ENCODE assay signal across 15 cellular contexts in the genomic region with DNA sequence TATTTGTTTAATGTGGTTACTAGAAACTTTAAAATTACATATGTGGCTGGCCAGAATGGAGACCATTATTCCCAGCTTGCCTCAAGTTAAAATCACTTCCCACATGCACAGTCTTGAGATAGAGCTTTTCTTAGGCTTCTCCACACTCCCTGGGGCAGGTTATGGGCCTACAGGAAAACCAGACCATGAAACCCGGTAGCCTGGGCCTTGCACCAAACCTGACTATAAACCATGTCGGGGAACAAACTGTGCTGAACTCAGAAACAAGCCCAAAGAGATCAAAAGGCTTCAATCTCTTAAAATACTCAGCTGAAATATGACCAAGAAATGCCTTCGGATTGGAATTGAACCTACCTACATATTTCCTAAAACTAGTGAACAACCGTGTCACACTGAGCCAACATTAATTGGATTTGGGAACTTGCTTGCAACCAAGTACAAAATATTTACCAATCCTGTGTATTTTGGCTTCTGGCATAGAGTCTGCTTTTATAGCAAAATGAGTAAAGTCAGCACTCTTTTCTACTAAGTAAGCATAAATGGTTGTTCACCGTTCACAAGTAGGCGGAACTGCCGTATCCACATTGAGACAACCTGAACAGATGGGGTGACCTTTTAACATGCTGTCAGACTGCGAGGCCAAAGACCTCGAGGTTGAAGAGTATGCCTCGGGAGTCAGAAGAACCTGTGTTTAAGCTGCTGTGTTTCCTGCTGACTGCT.
DNase-seq lines count a peak whose midpoint lies in the region; ATAC-seq and TF ChIP-seq lines count a peak whose summit lies in the region.
"Had no signal": no experiment of that assay in that cellular context is flagged by ENCODE, and none has a peak within 500 bp of the region (broad histone marks: within the 10 kb centered on the region; RNA-seq: fewer than 3 reads in every experiment).

No MANE protein-coding gene starts in this region.

- H3K4me1 ChIP-seq in IMR-90 (ENCODE audit: control insufficient read depth, insufficient read depth, low read length) (peaks cover 11% of the 10 kb centered on the region), liver (ENCODE audit: control insufficient read depth in 4 of 4, insufficient read depth in 4 of 4, low read length in 3 of 4) (peaks cover 0 to 24% (median 14%) of the 10 kb centered on the region in 4 donors), testis (peaks cover 6% of the 10 kb centered on the region), OCI-LY7 (ENCODE audit: insufficient read depth, low read length, poor library complexity, severe bottlenecking) (no peaks in the 10 kb centered on the region), tibial nerve (peaks cover 0 to 53% (median 22%) of the 10 kb centered on the region in 4 donors)

- WGBS in IMR-90 (ENCODE audit: extremely low coverage in 2 of 2, insufficient read length in 1 of 2), 2 experiments, result 100% methylated on average over 1 of the region's 10 CpGs; no CpG with 5 or more reads in 1 of the 2 experiments
- WGBS in liver, result 33% methylated on average over 10 of the region's 10 CpGs
- 60 to 67% methylated on average over 10 of the region's 10 CpGs for WGBS in testis, 2 donors
- 38 to 46% methylated on average over 10 of the region's 10 CpGs for WGBS in tibial nerve, 2 donors

- H4K20me1 ChIP-seq in IMR-90 (ENCODE audit: insufficient read depth, low read length) (no peaks in the 10 kb centered on the region; the same call in 1 of the 2 replicates), OCI-LY7 (ENCODE audit: insufficient read depth, low read length) (no peaks in the 10 kb centered on the region)

- DNase-seq in IMR-90 (no peak), testis (peak; percentile 61), OCI-LY7 (ENCODE audit: low spot score) (no peak), tibial nerve (ENCODE audit: low spot score in 2 of 2) (no peak), mesenteric fat pad (ENCODE audit: low spot score) (no peak), GM13977 (ENCODE audit: low spot score) (no peak)
- DNase-seq: CD4-positive, alpha-beta T cell; H7; MV-4-11; NCI-H1417; NCI-H187 treated with DMSO at 0.1 percent for 48 hours; NCI-H526 treated with DMSO at 0.1 percent for 48 hours; PC-9 had no signal

- TF ChIP-seq RAD21 in IMR-90 (IDR thresholded peaks at IDR 0.05; ENCODE audit: low read length) (no peak), liver (IDR thresholded peaks at IDR 0.05) (peak; percentile 45 to 65)

- no peak overlapping the region for H2AK9ac ChIP-seq in IMR-90 (replicated peaks; ENCODE audit: low read depth, low read length, poor library complexity)

- H3K18ac ChIP-seq in IMR-90 (ENCODE audit: low read depth, low read length), result no peak overlapping the region

- POLR2A ChIA-PET in IMR-90 (lab: Charles Lee; ENCODE audit: unreplicated experiment) (no interaction called here), OCI-LY7 (lab: Charles Lee) (interaction anchor here (0.6 to 1.9 kb wide), 4 partner anchors 9 to 112 kb away, joined by 3 to 4 read pairs (median 4); no protein-coding TSS in a partner anchor)

- no peak overlapping the region for H2BK15ac ChIP-seq in IMR-90 (ENCODE audit: low read depth, low read length)

- H3K9me1 ChIP-seq in IMR-90 (ENCODE audit: insufficient read depth, low read length), result peaks cover 3% of the 10 kb centered on the region; the same call in 1 of the 2 replicates

- H2AFZ ChIP-seq in IMR-90 (replicated peaks; ENCODE audit: low read length, poor library complexity), result no peak overlapping the region
- H2AFZ ChIP-seq in OCI-LY7 (ENCODE audit: low read length), result no peak overlapping the region
- H2AFZ ChIP-seq: PC-9 had no signal

- no peaks in the 10 kb centered on the region for H3K9me2 ChIP-seq in OCI-LY7 (ENCODE audit: insufficient read depth, low read length)

- H3K79me2 ChIP-seq in OCI-LY7 (ENCODE audit: insufficient read depth, low read depth, low read length), result no peaks in the 10 kb centered on the region

- peak in 1 of 2 donors; percentile 43 for TF ChIP-seq EP300 in tibial nerve (IDR thresholded peaks at IDR 0.05)

- H4K91ac ChIP-seq in IMR-90 (ENCODE audit: insufficient read depth, low read depth, low read length), result no peak overlapping the region

- H3K4ac ChIP-seq in IMR-90 (ENCODE audit: low read depth, low read length), result no peak overlapping the region

- H2AK5ac ChIP-seq in IMR-90 (ENCODE audit: low read depth, low read length), result 0 out of 2 replicates have a peak overlapping the region, but pooled peaks have one; percentile 33

- H3K36me3 ChIP-seq in IMR-90 (ENCODE audit: control insufficient read depth, insufficient read depth, low read length), result no peaks in the 10 kb centered on the region
- H3K36me3 ChIP-seq in liver (ENCODE audit: control insufficient read depth in 4 of 4, insufficient read depth in 3 of 4, low read depth in 1 of 4, low read length in 3 of 4), result no peaks in the 10 kb centered on the region
- H3K36me3 ChIP-seq in testis (ENCODE audit: low read depth, missing control alignments), result no peaks in the 10 kb centered on the region
- H3K36me3 ChIP-seq in OCI-LY7 (ENCODE audit: insufficient read depth, low read length), result no peaks in the 10 kb centered on the region
- no peaks in the 10 kb centered on the region for H3K36me3 ChIP-seq in tibial nerve

- intact Hi-C loops in IMR-90 (cut with micrococcal nuclease), result loop anchor here (10.0 kb wide), 1 partner anchor 435 kb away; no protein-coding TSS in a partner anchor
- intact Hi-C loops in testis (cut with DNase I; ENCODE audit: low total_unique reads), result no loop called here
- intact Hi-C loops in OCI-LY7 (cut with micrococcal nuclease; ENCODE audit: unreplicated experiment), result no loop called here

- H2BK5ac ChIP-seq in IMR-90 (ENCODE audit: low read depth, low read length, poor library complexity, severe bottlenecking), result no peak overlapping the region

- no peak overlapping the region for H2BK20ac ChIP-seq in IMR-90 (ENCODE audit: low read depth, low read length)

- in situ Hi-C loops in IMR-90 (cut with MboI; ENCODE audit: low sequenced_read_pairs) (no loop called here), GM13977 (cut with MboI; ENCODE audit: low pct_unique_long_range_greater_than_20kb, low sequenced_read_pairs, unreplicated experiment) (no loop called here)

- H2BK120ac ChIP-seq in IMR-90 (ENCODE audit: low read depth, low read length), result no peak overlapping the region

- H3K4me3 ChIP-seq in IMR-90 (ENCODE audit: insufficient read depth, low read depth, low read length) (no peak overlapping the region), liver (ENCODE audit: low read depth in 1 of 3, low read length in 3 of 3) (no peak overlapping the region), testis (no peak overlapping the region), OCI-LY7 (ENCODE audit: low read depth, low read length, poor library complexity, severe bottlenecking) (no peak overlapping the region), tibial nerve (no peak overlapping the region)
- H3K4me3 ChIP-seq: PC-9 had no signal

- H3K27me3 ChIP-seq in IMR-90 (ENCODE audit: control insufficient read depth, insufficient read depth, low read length) (no peaks in the 10 kb centered on the region), liver (ENCODE audit: control insufficient read depth in 4 of 4, insufficient read depth in 4 of 4, low read length in 3 of 4) (no peaks in the 10 kb centered on the region), testis (no peaks in the 10 kb centered on the region), tibial nerve (no peaks in the 10 kb centered on the region)

- dilution Hi-C loops in IMR-90 (cut with HindIII; ENCODE audit: low sequenced_read_pairs, unreplicated experiment), result no loop called here

- no peak for ATAC-seq in IMR-90 (ENCODE audit: low read depth)

- no peak overlapping the region for H3K9ac ChIP-seq in IMR-90 (ENCODE audit: low read depth, low read length)
- no peak overlapping the region for H3K9ac ChIP-seq in liver (ENCODE audit: low read depth in 1 of 2, low read length in 2 of 2)

- H3K4me2 ChIP-seq in IMR-90 (ENCODE audit: low read depth, low read length) (no peak overlapping the region), OCI-LY7 (ENCODE audit: low read length) (no peak overlapping the region)
- H3K4me2 ChIP-seq: PC-9 had no signal

- no TSS peak for BruUV-seq in IMR-90 (replicated peaks; lab: Mats Ljungman, UMichigan)
- BruUV-seq in OCI-LY7 (replicated peaks; lab: Mats Ljungman, UMichigan), result no TSS peak

- H4K8ac ChIP-seq in IMR-90 (ENCODE audit: low read depth in 2 of 2, low read length in 2 of 2), result no peak overlapping the region

- H3K56ac ChIP-seq in IMR-90 (ENCODE audit: extremely low read depth, insufficient read depth, low read length), result no peak overlapping the region

- H4K5ac ChIP-seq in IMR-90 (ENCODE audit: low read depth, low read length), result no peak overlapping the region

- H3K79me1 ChIP-seq in IMR-90 (ENCODE audit: low read depth in 1 of 2, low read length in 2 of 2), result no peaks in the 10 kb centered on the region

- CTCF ChIA-PET in IMR-90 (lab: Yijun Ruan, JAX), result no interaction called here
- CTCF ChIA-PET in OCI-LY7 (lab: Charles Lee; ENCODE audit: unreplicated experiment), result no interaction called here

- no peak overlapping the region for H3K23ac ChIP-seq in IMR-90 (ENCODE audit: low read depth, low read length)

- TF ChIP-seq POLR2A in IMR-90 (IDR thresholded peaks at IDR 0.05; ENCODE audit: low read depth, low read length) (no peak), testis (IDR thresholded peaks at IDR 0.05) (no peak), tibial nerve (IDR thresholded peaks at IDR 0.05) (no peak)

- H3K9me3 ChIP-seq in IMR-90 (ENCODE audit: control insufficient read depth, insufficient read depth, low read length) (no peaks in the 10 kb centered on the region), liver (ENCODE audit: control insufficient read depth in 4 of 4, low read length in 3 of 4) (no peaks in the 10 kb centered on the region), testis (no peaks in the 10 kb centered on the region), OCI-LY7 (ENCODE audit: low read length) (no peaks in the 10 kb centered on the region), tibial nerve (no peaks in the 10 kb centered on the region)

- TF ChIP-seq CTCF in IMR-90 (conservative IDR thresholded peaks at IDR 0.05; ENCODE audit: low read depth, low read length) (no peak), liver (IDR thresholded peaks at IDR 0.05; ENCODE audit: low read depth, low read length, missing input control) (no peak), testis (IDR thresholded peaks at IDR 0.05) (no peak), OCI-LY7 (conservative IDR thresholded peaks at IDR 0.05; ENCODE audit: low read length) (no peak), tibial nerve (IDR thresholded peaks at IDR 0.05) (no peak), GM13977 (IDR thresholded peaks at IDR 0.05; ENCODE audit: extremely low read depth, insufficient read depth, missing control alignments) (no peak)

- H3K27ac ChIP-seq in IMR-90 (ENCODE audit: insufficient read depth, low read length), result no peak overlapping the region
- H3K27ac ChIP-seq in angular gyrus (ENCODE audit: low read depth, low read length), result peak overlapping the region; percentile 2
- peak overlapping the region; percentile 44 to 53 for H3K27ac ChIP-seq in liver (ENCODE audit: low read depth in 1 of 2, low read length in 2 of 2)
- peak overlapping the region in 1 of 2 donors; percentile 59 for H3K27ac ChIP-seq in testis
- H3K27ac ChIP-seq in OCI-LY7 (ENCODE audit: low read depth, low read length, poor library complexity, severe bottlenecking), result no peak overlapping the region
- peak overlapping the region in 2 of 4 donors; percentile 74 to 90 for H3K27ac ChIP-seq in tibial nerve
- H3K27ac ChIP-seq: PC-9 had no signal

- no peak overlapping the region for H3K14ac ChIP-seq in IMR-90 (replicated peaks; ENCODE audit: low read depth, low read length)

Comparison
In these comparisons a context has a peak if more than half of its experiments do, and no peak if none do; other contexts are left out.
1. H3K27ac ChIP-seq: peak in angular gyrus (single experiment) and liver (2 of 2); none in IMR-90 (single experiment) and OCI-LY7 (single experiment).